ENCODE assay signal across 29 cellular contexts in the genomic region with DNA sequence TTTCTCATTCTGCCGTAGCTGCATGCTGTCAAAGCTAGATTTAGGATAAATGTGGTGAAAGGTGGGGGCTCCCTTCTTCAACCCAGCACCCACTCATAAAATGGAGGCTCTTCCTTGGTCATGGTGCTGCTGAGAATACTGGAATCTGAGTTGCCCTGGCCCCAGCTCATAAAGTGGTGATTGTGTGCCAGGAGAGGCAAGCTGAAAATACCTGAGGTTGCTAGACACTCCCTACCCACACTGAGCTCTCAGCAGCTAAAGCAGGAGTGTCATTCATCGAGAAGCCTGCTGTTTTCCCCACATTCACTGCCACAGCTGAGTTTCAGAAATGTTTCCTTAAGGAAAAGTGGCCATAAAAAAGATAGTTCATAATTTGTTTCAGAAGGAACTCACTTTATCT.
"Had no signal": no experiment of that assay in that cellular context is flagged by ENCODE, and none has a peak within 500 bp of the region (broad histone marks: within the 10 kb centered on the region; RNA-seq: fewer than 3 reads in every experiment).

No MANE protein-coding gene starts in this region.

- H3K36me3 ChIP-seq: adrenal gland, ascending aorta, brain microvascular endothelial cell, cardiac muscle cell had no signal

- H3K27me3 ChIP-seq: adrenal gland, ascending aorta, brain microvascular endothelial cell, cardiac muscle cell had no signal

- ATAC-seq: activated CD8-positive, alpha-beta T cell treated with anti-CD3 and anti-CD28 coated beads for 36 hours; activated T-cell treated with anti-CD3 and anti-CD28 coated beads, Interleukin-2, amount 50 U/mL, for 72 hours; K562; Panc1; Right ventricle myocardium inferior had no signal

- H3K27ac ChIP-seq: adrenal gland, ascending aorta, brain microvascular endothelial cell, cardiac muscle cell, SK-N-MC, VCaP had no signal

- H3K4me3 ChIP-seq: adrenal gland, ascending aorta, cardiac muscle cell, K562, SK-N-MC had no signal

- DNase-seq: activated CD4-positive, alpha-beta T cell treated with anti-CD3 and anti-CD28 coated beads, Interleukin-2, amount 50 U/mL, for 1 hour; activated CD4-positive, CD25-positive, alpha-beta regulatory T cell; activated CD8-positive, alpha-beta memory T cell treated with anti-CD3 and anti-CD28 coated beads, Interleukin-2, amount 50 U/mL, for 4 hours; activated CD8-positive, alpha-beta T cell treated with anti-CD3 and anti-CD28 coated beads for 36 hours; activated gamma-delta T cell treated with Interleukin-2 at 50 U/mL for 16 hours; activated naive CD4-positive, alpha-beta T cell treated with anti-CD3 and anti-CD28 coated beads, Interleukin-2, amount 50 U/mL, for 16 hours; activated naive CD8-positive, alpha-beta T cell treated with anti-CD3 and anti-CD28 coated beads, Interleukin-2, amount 10 ng/mL, durations not matched to agents 7 days and 5 days; activated T-cell treated with anti-CD3 and anti-CD28 coated beads, Interleukin-2, amount 50 U/mL, for 72 hours; adrenal gland; brain microvascular endothelial cell; Karpas-422; NCI-H1048; NCI-H1417; NCI-H1694; NCI-H2029; NCI-H2107; NCI-H510A treated with DMSO at 0.1 percent for 48 hours; NCI-H69; NK-92 treated with Interleukin-12 subunit alpha and Interleukin-12 subunit beta, amount 100 ng/mL, for 24 hours; OCI-M1; RPMI8226; T-helper 1 cell had no signal

- H3K9me3 ChIP-seq: adrenal gland, ascending aorta had no signal

- FAIRE-seq: K562 had no signal

- H3K4me1 ChIP-seq: adrenal gland, ascending aorta had no signal
